7 cellular contexts compared by ENCODE assay signal in genomic region chr9:76374702-76375543, GRCh38. TPM values are rescaled to one million over a fixed set of nuclear protein-coding genes. Genes with fewer than 3 reads are reported as not detected.
DNase-seq lines count a peak whose midpoint lies in the region; ATAC-seq and TF ChIP-seq lines count a peak whose summit lies in the region.

No MANE protein-coding gene starts in this region.

- H3K4me1 ChIP-seq in iPS DF 6.9 (ENCODE audit: control insufficient read depth, insufficient read depth, low read length) (no peaks in the 10 kb centered on the region; the same call in 1 of the 2 replicates), thoracic aorta (ENCODE audit: control insufficient read depth in 1 of 2, low read depth in 2 of 2) (peaks cover 7 to 25% of the 10 kb centered on the region in 2 donors)

- DNase-seq in HT-29 (ENCODE audit: low spot score) (peak; percentile 83), WERI-Rb-1 (peak; percentile 35), iPS DF 6.9 (ENCODE audit: low read depth, low spot score) (peak; percentile 4), thoracic aorta (ENCODE audit: low spot score) (peak; percentile 33), NCI-H2081 treated with DMSO at 0.1 percent for 48 hours (lab: John Stamatoyannopoulos, UW) (no peak), coronary artery (ENCODE audit: low spot score) (no peak)

- ATAC-seq in thoracic aorta (ENCODE audit: insufficient number of reproducible peaks, low FRiP score, low read depth) = no peak
- ATAC-seq in HG02588 (IDR thresholded peaks at IDR 0.05; ENCODE audit: unreplicated experiment) = no peak

- no peak for TF ChIP-seq CTCF in WERI-Rb-1 (IDR thresholded peaks at IDR 0.05; ENCODE audit: low read depth, low read length)
- no peak for TF ChIP-seq CTCF in thoracic aorta (IDR thresholded peaks at IDR 0.05)
- no peak for TF ChIP-seq CTCF in coronary artery (IDR thresholded peaks at IDR 0.05)

- no peaks in the 10 kb centered on the region for H3K27me3 ChIP-seq in WERI-Rb-1 (ENCODE audit: insufficient read depth, low read depth, severe bottlenecking)
- H3K27me3 ChIP-seq in iPS DF 6.9 (ENCODE audit: control insufficient read depth, insufficient read depth, low read length) = no peaks in the 10 kb centered on the region
- no peaks in the 10 kb centered on the region for H3K27me3 ChIP-seq in thoracic aorta (replicated peaks; ENCODE audit: insufficient read depth)

- H3K27ac ChIP-seq in WERI-Rb-1 (no peak overlapping the region), iPS DF 6.9 (ENCODE audit: low read length) (no peak overlapping the region), thoracic aorta (no peak overlapping the region), coronary artery (no peak overlapping the region)

- no peaks in the 10 kb centered on the region for H3K36me3 ChIP-seq in WERI-Rb-1
- no peaks in the 10 kb centered on the region for H3K36me3 ChIP-seq in iPS DF 6.9 (ENCODE audit: control insufficient read depth, insufficient read depth, low read length)
- no peaks in the 10 kb centered on the region for H3K36me3 ChIP-seq in thoracic aorta

- H3K9me3 ChIP-seq in WERI-Rb-1 (ENCODE audit: severe bottlenecking) (no peaks in the 10 kb centered on the region), iPS DF 6.9 (ENCODE audit: control insufficient read depth, insufficient read depth, low read length) (no peaks in the 10 kb centered on the region), thoracic aorta (no peaks in the 10 kb centered on the region)

- H3K4me3 ChIP-seq in WERI-Rb-1 (ENCODE audit: low read depth, low read length) (no peak overlapping the region), iPS DF 6.9 (ENCODE audit: low read length) (no peak overlapping the region), thoracic aorta (no peak overlapping the region), coronary artery (no peak overlapping the region)

- no CpG with 5 or more reads among the region's 10 CpGs for WGBS in iPS DF 6.9 (ENCODE audit: insufficient coverage, insufficient read length)

RNA-seq across cellular contexts. Expression of gene RFK, which starts 19.3 kb away (rescaled TPM):
- total RNA-seq in HT-29 (2014; rRNA removed; shearing (Covaris generic)) = 23.6 and 27.3 TPM in 2 replicates
- 10 to 100 TPM; 21.6 to 33.4 TPM for total RNA-seq in thoracic aorta

Comparison
In these comparisons a context has a peak if more than half of its experiments do, and no peak if none do; other contexts are left out.
1. DNase-seq: peak in HT-29 (single experiment), WERI-Rb-1 (single experiment), iPS DF 6.9 (single experiment) and thoracic aorta (single experiment); none in NCI-H2081 treated with DMSO at 0.1 percent for 48 hours (single experiment) and coronary artery (single experiment).